ENCODE assay signal across 9 cellular contexts in the genomic region with DNA sequence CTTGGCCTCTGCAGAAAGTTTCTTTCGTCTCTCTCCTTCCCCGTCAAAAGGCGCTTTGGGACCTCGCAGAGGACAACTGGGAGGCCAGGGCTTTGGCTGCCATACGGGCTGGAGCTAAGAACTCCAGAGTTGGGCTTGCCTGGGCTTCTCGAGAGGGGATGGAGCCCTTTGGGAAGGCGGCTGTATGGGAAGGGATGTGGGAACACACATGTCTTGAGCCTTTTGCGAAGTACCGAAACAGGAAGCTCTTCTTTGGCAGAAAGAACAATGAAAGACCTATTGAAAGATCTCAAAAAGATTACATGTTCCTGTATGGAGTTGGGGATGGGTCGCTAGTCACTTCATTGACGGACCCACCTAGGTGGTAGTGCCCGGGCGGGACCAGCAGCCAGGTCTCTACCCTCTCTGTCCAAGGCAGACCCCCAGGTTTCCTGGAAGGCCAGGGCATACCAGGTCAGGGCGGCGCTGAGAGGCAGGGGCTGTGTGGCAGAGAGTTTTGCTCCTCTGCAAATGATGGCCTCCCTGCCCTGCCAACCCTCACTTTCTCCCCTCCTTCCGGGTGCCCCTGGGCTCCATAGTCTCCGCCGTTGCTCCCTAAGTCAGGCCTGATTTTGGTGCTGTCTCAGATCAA. TPM values are rescaled to one million over a fixed set of nuclear protein-coding genes. Genes with fewer than 3 reads are reported as not detected.
DNase-seq lines count a peak whose midpoint lies in the region; ATAC-seq and TF ChIP-seq lines count a peak whose summit lies in the region.
"Had no signal": no experiment of that assay in that cellular context is flagged by ENCODE, and none has a peak within 500 bp of the region (broad histone marks: within the 10 kb centered on the region; RNA-seq: fewer than 3 reads in every experiment).

No MANE protein-coding gene starts in this region.

- H3K27ac ChIP-seq in heart left ventricle = no peak overlapping the region

- DNase-seq in heart left ventricle (peak in 1 of 5 donors; percentile 14), left cardiac atrium (no peak), lower leg skin (ENCODE audit: low spot score in 2 of 2) (no peak), type B pancreatic cell (ENCODE audit: extremely low spot score, unreplicated experiment) (no peak)
- no peak for DNase-seq in activated CD8-positive, alpha-beta T cell treated with anti-CD3 and anti-CD28 coated beads, Interleukin-2, amount 10 ng/mL, durations not matched to agents 7 days and 5 days

- peaks cover 0 to 34% (median 24%) of the 10 kb centered on the region in 9 donors for H3K27me3 ChIP-seq in heart left ventricle

- TF ChIP-seq CTCF in heart left ventricle (IDR thresholded peaks at IDR 0.05) = no peak
- TF ChIP-seq CTCF in lower leg skin (IDR thresholded peaks at IDR 0.05) = no peak
- no peak for TF ChIP-seq CTCF in type B pancreatic cell (conservative IDR thresholded peaks at IDR 0.05)

- CTCF ChIA-PET in activated CD8-positive, alpha-beta T cell treated with anti-CD3 and anti-CD28 coated beads, Interleukin-2, amount 10 ng/mL, durations not matched to agents 7 days and 5 days (lab: Charles Lee) = no interaction called here

- H3K36me3 ChIP-seq in heart left ventricle = no peaks in the 10 kb centered on the region

- intact Hi-C loops in heart left ventricle (cut with DNase I) = no loop called here
- intact Hi-C loops in left cardiac atrium (cut with DNase I) = no loop called here
- intact Hi-C loops in lower leg skin (cut with DNase I; ENCODE audit: low total_unique reads) = no loop called here

- no peaks in the 10 kb centered on the region for H3K9me3 ChIP-seq in heart left ventricle

- peaks cover 7% of the 10 kb centered on the region for H3K4me1 Mint-ChIP-seq in activated CD8-positive, alpha-beta T cell treated with anti-CD3 and anti-CD28 coated beads, Interleukin-2, amount 10 ng/mL, durations not matched to agents 7 days and 5 days (ENCODE audit: low read depth)
- H3K4me1 Mint-ChIP-seq in type B pancreatic cell (ENCODE audit: unreplicated experiment) = peaks cover 20% of the 10 kb centered on the region

- H3K27me3 Mint-ChIP-seq in activated CD8-positive, alpha-beta T cell treated with anti-CD3 and anti-CD28 coated beads, Interleukin-2, amount 10 ng/mL, durations not matched to agents 7 days and 5 days (ENCODE audit: low read depth) = peaks cover 59% of the 10 kb centered on the region
- peaks cover 58% of the 10 kb centered on the region for H3K27me3 Mint-ChIP-seq in type B pancreatic cell

- ATAC-seq in heart left ventricle (no peak), left cardiac atrium (no peak), HG02678 (IDR thresholded peaks at IDR 0.05; ENCODE audit: unreplicated experiment) (no peak), GM21360 (IDR thresholded peaks at IDR 0.05; ENCODE audit: unreplicated experiment) (no peak), HG03439 (IDR thresholded peaks at IDR 0.05; ENCODE audit: unreplicated experiment) (no peak)
- no peak for ATAC-seq in activated CD8-positive, alpha-beta T cell treated with anti-CD3 and anti-CD28 coated beads, Interleukin-2, amount 10 ng/mL, durations not matched to agents 7 days and 5 days

- H3K27ac Mint-ChIP-seq in activated CD8-positive, alpha-beta T cell treated with anti-CD3 and anti-CD28 coated beads, Interleukin-2, amount 10 ng/mL, durations not matched to agents 7 days and 5 days = no peak overlapping the region
- peak overlapping the region; percentile 92 for H3K27ac Mint-ChIP-seq in type B pancreatic cell

- peak overlapping the region in 11 of 12 donors; percentile 17 to 59 (median 35) for H3K4me3 ChIP-seq in heart left ventricle
- peak overlapping the region; percentile 11 for H3K4me3 ChIP-seq in lower leg skin (ENCODE audit: low read depth, poor library complexity, severe bottlenecking)

- WGBS in heart left ventricle, 4 donors = 63 to 72% (median 69%) methylated on average over 17 to 18 of the region's 18 CpGs
- WGBS in lower leg skin, 2 donors = 35% methylated on average over 18 of the region's 18 CpGs

- H3K36me3 Mint-ChIP-seq in activated CD8-positive, alpha-beta T cell treated with anti-CD3 and anti-CD28 coated beads, Interleukin-2, amount 10 ng/mL, durations not matched to agents 7 days and 5 days (ENCODE audit: low read depth) = no peaks in the 10 kb centered on the region
- peaks cover 4% of the 10 kb centered on the region for H3K36me3 Mint-ChIP-seq in type B pancreatic cell

- peak overlapping the region; percentile 25 for H3K4me3 Mint-ChIP-seq in activated CD8-positive, alpha-beta T cell treated with anti-CD3 and anti-CD28 coated beads, Interleukin-2, amount 10 ng/mL, durations not matched to agents 7 days and 5 days
- H3K4me3 Mint-ChIP-seq in type B pancreatic cell = peak overlapping the region; percentile 90

- POLR2A ChIA-PET in activated CD8-positive, alpha-beta T cell treated with anti-CD3 and anti-CD28 coated beads, Interleukin-2, amount 10 ng/mL, durations not matched to agents 7 days and 5 days (lab: Charles Lee) = no interaction called here

- peaks cover 0 to 56% (median 12%) of the 10 kb centered on the region in 12 donors for H3K4me1 ChIP-seq in heart left ventricle

- no peaks in the 10 kb centered on the region for H3K9me3 Mint-ChIP-seq in activated CD8-positive, alpha-beta T cell treated with anti-CD3 and anti-CD28 coated beads, Interleukin-2, amount 10 ng/mL, durations not matched to agents 7 days and 5 days (ENCODE audit: insufficient read depth)
- H3K9me3 Mint-ChIP-seq in type B pancreatic cell = no peaks in the 10 kb centered on the region

- TF ChIP-seq POLR2A in heart left ventricle (IDR thresholded peaks at IDR 0.05) (no peak), lower leg skin (IDR thresholded peaks at IDR 0.05) (no peak)

RNA-seq across cellular contexts. Expression of gene ST14, which starts 1.0 kb away (rescaled TPM):
- total RNA-seq in heart left ventricle = 10 to 100 TPM in 1 of 9 donors, 1 to 10 TPM in 4, under 1 TPM in 4; 0.37 to 13.0 (median 1.3) TPM
- 1 to 10 TPM in 1 of 2 donors, under 1 TPM in 1; 0.61 to 1.4 TPM for polyA plus RNA-seq in heart left ventricle
- 1 to 10 TPM; 1.5 to 2.9 TPM for total RNA-seq in left cardiac atrium
- not detected for total RNA-seq in activated CD8-positive, alpha-beta T cell treated with anti-CD3 and anti-CD28 coated beads, Interleukin-2, amount 10 ng/mL, durations not matched to agents 7 days and 5 days
- 100 to 1,000 TPM in 1 of 4 donors, 10 to 100 TPM in 3; 75.4 to 107 (median 87.1) TPM for total RNA-seq in lower leg skin
- 71.7 and 170 TPM in 2 replicates for total RNA-seq in type B pancreatic cell (ENCODE audit: low replicate concordance)
- total RNA-seq: NCI-H460 had no signal
